ENCODE assay signal across 8 cellular contexts in the genomic region with DNA sequence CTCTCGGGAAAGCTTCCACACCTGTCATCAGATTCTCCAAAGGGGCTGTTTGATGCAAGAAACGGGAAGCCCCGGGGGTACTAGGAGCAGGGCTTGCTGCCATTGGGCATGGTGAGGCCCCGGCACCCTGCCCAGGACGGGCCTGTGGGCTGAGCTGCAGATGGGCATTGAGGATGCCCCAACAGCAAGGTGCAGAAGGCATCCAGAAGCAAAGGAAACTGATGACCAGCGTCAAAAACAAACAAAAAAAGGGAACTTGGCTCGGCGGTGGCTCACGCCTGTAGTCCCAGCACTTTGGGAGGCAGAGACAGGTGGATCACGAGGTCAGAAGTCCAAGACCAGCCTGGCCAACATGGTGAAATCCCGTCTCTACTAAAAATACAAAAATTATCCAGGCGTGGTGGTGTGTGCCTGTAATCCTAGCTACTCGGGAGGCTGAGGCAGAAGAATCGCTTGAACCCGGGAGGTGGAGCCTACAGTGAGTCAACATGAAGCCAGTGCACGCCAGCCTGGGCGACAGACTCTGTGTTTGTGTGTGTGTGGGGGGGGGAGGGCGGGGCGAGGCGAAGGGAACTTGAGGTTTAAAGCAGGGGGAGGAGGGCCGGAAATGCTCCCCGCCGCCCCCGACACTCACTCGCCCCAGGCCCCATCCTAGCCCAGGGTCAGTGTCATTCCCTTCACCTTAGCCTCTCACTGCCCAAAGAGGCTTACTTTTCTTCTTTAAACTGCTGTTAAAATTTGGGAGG. TPM values are rescaled to one million over a fixed set of nuclear protein-coding genes. Genes with fewer than 3 reads are reported as not detected.
A peak's percentile ranks its signal among the peaks of the same experiment; 100 is the strongest.
DNase-seq lines count a peak whose midpoint lies in the region; ATAC-seq and TF ChIP-seq lines count a peak whose summit lies in the region.

No MANE protein-coding gene starts in this region.

- intact Hi-C loops in lower lobe of right lung (cut with DNase I) = no loop called here

- H3K9me3 Mint-ChIP-seq in activated naive CD4-positive, alpha-beta T cell treated with anti-CD3 and anti-CD28 coated beads, Interleukin-2, amount 50 U/mL, for 24 hours = no peaks in the 10 kb centered on the region

- no peaks in the 10 kb centered on the region for H3K9me3 ChIP-seq in DOHH2 (ENCODE audit: control insufficient read depth, insufficient read depth, low read length)
- no peaks in the 10 kb centered on the region for H3K9me3 ChIP-seq in SJCRH30 (replicated peaks)
- H3K9me3 ChIP-seq in lower lobe of right lung = no peaks in the 10 kb centered on the region

- peaks cover 5% of the 10 kb centered on the region for H4K20me1 ChIP-seq in DOHH2 (ENCODE audit: control insufficient read depth, insufficient read depth, low read depth, low read length)

- H3K27ac ChIP-seq in DOHH2 (ENCODE audit: low read depth, low read length) (peak overlapping the region; percentile 94), SJCRH30 (no peak overlapping the region), lower lobe of right lung (peak overlapping the region; percentile 84)

- H3K4me2 ChIP-seq in DOHH2 (ENCODE audit: low read length) = peak overlapping the region; percentile 100

- TF ChIP-seq CTCF in DOHH2 (IDR thresholded peaks at IDR 0.05; ENCODE audit: low read depth, low read length, poor library complexity, severe bottlenecking) = no peak
- TF ChIP-seq CTCF in lower lobe of right lung (IDR thresholded peaks at IDR 0.05) = no peak

- H3K27me3 ChIP-seq in DOHH2 (ENCODE audit: control insufficient read depth, low read length) = no peaks in the 10 kb centered on the region
- H3K27me3 ChIP-seq in SJCRH30 = no peaks in the 10 kb centered on the region
- no peaks in the 10 kb centered on the region for H3K27me3 ChIP-seq in lower lobe of right lung (ENCODE audit: low read depth)

- peaks cover 67% of the 10 kb centered on the region for H3K79me2 ChIP-seq in DOHH2 (ENCODE audit: control insufficient read depth, low read length)

- no peaks in the 10 kb centered on the region for H3K9me2 ChIP-seq in DOHH2 (replicated peaks; ENCODE audit: control insufficient read depth, low read length)

- peaks cover 78% of the 10 kb centered on the region for H3K36me3 ChIP-seq in DOHH2 (ENCODE audit: control insufficient read depth, low read length)
- H3K36me3 ChIP-seq in SJCRH30 = no peaks in the 10 kb centered on the region
- peaks cover 37% of the 10 kb centered on the region for H3K36me3 ChIP-seq in lower lobe of right lung

- H3K27me3 Mint-ChIP-seq in activated naive CD4-positive, alpha-beta T cell treated with anti-CD3 and anti-CD28 coated beads, Interleukin-2, amount 50 U/mL, for 24 hours = no peaks in the 10 kb centered on the region

- peak overlapping the region; percentile 95 for H3K4me3 ChIP-seq in DOHH2 (ENCODE audit: low read length)
- H3K4me3 ChIP-seq in SJCRH30 = peak overlapping the region; percentile 97
- peak overlapping the region; percentile 49 for H3K4me3 ChIP-seq in lower lobe of right lung

- H3K27ac Mint-ChIP-seq in activated naive CD4-positive, alpha-beta T cell treated with anti-CD3 and anti-CD28 coated beads, Interleukin-2, amount 50 U/mL, for 24 hours = peak overlapping the region; percentile 94

- ATAC-seq in lower lobe of right lung = peak; percentile 3 to 20
- ATAC-seq in GM21723 (IDR thresholded peaks at IDR 0.05; ENCODE audit: unreplicated experiment) = no peak
- ATAC-seq in GM21515 (IDR thresholded peaks at IDR 0.05; ENCODE audit: unreplicated experiment) = no peak

- peak overlapping the region; percentile 88 for H3K4me3 Mint-ChIP-seq in activated naive CD4-positive, alpha-beta T cell treated with anti-CD3 and anti-CD28 coated beads, Interleukin-2, amount 50 U/mL, for 24 hours

- H3K4me1 ChIP-seq in DOHH2 (ENCODE audit: control insufficient read depth, low read length) = peaks cover 78% of the 10 kb centered on the region
- H3K4me1 ChIP-seq in SJCRH30 = no peaks in the 10 kb centered on the region; the same call in 1 of the 2 replicates
- peaks cover 43% of the 10 kb centered on the region for H3K4me1 ChIP-seq in lower lobe of right lung

- DNase-seq in SJCRH30 = no peak
- peak; percentile 81 for DNase-seq in lower lobe of right lung
- DNase-seq in stimulated activated CD8-positive, alpha-beta memory T cell treated with anti-CD3 and anti-CD28 coated beads, Interleukin-4, amount 100 ng/mL, for 24 hours (ENCODE audit: low read depth) = peak; percentile 59
- DNase-seq in NCI-H345 (lab: John Stamatoyannopoulos, UW) = no peak

- H3F3A ChIP-seq in DOHH2 (ENCODE audit: control insufficient read depth, insufficient read depth) = peaks cover 21% of the 10 kb centered on the region

- H3K4me1 Mint-ChIP-seq in activated naive CD4-positive, alpha-beta T cell treated with anti-CD3 and anti-CD28 coated beads, Interleukin-2, amount 50 U/mL, for 24 hours = peaks cover 68% of the 10 kb centered on the region

- H3K36me3 Mint-ChIP-seq in activated naive CD4-positive, alpha-beta T cell treated with anti-CD3 and anti-CD28 coated beads, Interleukin-2, amount 50 U/mL, for 24 hours = peaks cover 5% of the 10 kb centered on the region

RNA-seq across cellular contexts. Expression of a gene that starts 1.7 kb away (rescaled TPM):
- total RNA-seq in SJCRH30 (2014; rRNA removed; shearing (Covaris generic)) = 23.1 and 23.2 TPM in 2 replicates
- 25.9 TPM for total RNA-seq in lower lobe of right lung

RNA-seq across cellular contexts. Expression of a gene that starts 39.9 kb away (rescaled TPM):
- 16.8 and 23.2 TPM in 2 replicates for total RNA-seq in SJCRH30 (2014; rRNA removed; shearing (Covaris generic))
- total RNA-seq in lower lobe of right lung = 32.8 TPM

Comparison
In these comparisons a context has a peak if more than half of its experiments do, and no peak if none do; other contexts are left out.
1. DNase-seq: peak in lower lobe of right lung (single experiment) and stimulated activated CD8-positive, alpha-beta memory T cell treated with anti-CD3 and anti-CD28 coated beads, Interleukin-4, amount 100 ng/mL, for 24 hours (single experiment); none in SJCRH30 (0 of 2) and NCI-H345 (single experiment).
2. ATAC-seq: peak in lower lobe of right lung (2 of 2); none in GM21723 (single experiment) and GM21515 (single experiment).
3. Peak in every context shown above with its lines, with median percentiles within 50 percentile points of each other: H3K4me3 ChIP-seq.